11 cellular contexts compared by ENCODE assay signal in genomic region chr12:56443208-56443607, GRCh38. TPM values are rescaled to one million over a fixed set of nuclear protein-coding genes. Genes with fewer than 3 reads are reported as not detected.
"Had no signal": no experiment of that assay in that cellular context is flagged by ENCODE, and none has a peak within 500 bp of the region (broad histone marks: within the 10 kb centered on the region; RNA-seq: fewer than 3 reads in every experiment).

No MANE protein-coding gene starts in this region.

RNA-seq across cellular contexts. Expression of gene MIP, which starts 11.2 kb away (rescaled TPM):
- total RNA-seq: activated B cell treated with CpG ODN at 0.5 μM for 24 hours; activated CD4-positive, alpha-beta memory T cell treated with anti-CD3 and anti-CD28 coated beads for 36 hours; activated naive CD4-positive, alpha-beta T cell treated with anti-CD3 and anti-CD28 coated beads for 36 hours; activated naive CD4-positive, alpha-beta T cell treated with anti-CD3 and anti-CD28 coated beads, Interleukin-2, amount 50 U/mL, for 72 hours; activated T-helper 1 cell treated with anti-CD3 and anti-CD28 coated beads, Interleukin-12 subunit alpha, Interleukin-12 subunit beta, Interleukin-2, Interleukin-4 antibody, amounts not matched to agents 30 ng/mL and 10 ng/mL and 1 ng/mL, durations not matched to agents 14 hours and 24 hours and 36 hours; cerebellum; NCI-H460; Peyer's patch; T-cell; T-helper 17 cell had no signal

RNA-seq across cellular contexts. Expression of gene GLS2, which starts 44.8 kb away (rescaled TPM):
- total RNA-seq: NCI-H460, SJSA1 had no signal
